ENCODE assay signal across 2 cellular contexts in the genomic region with DNA sequence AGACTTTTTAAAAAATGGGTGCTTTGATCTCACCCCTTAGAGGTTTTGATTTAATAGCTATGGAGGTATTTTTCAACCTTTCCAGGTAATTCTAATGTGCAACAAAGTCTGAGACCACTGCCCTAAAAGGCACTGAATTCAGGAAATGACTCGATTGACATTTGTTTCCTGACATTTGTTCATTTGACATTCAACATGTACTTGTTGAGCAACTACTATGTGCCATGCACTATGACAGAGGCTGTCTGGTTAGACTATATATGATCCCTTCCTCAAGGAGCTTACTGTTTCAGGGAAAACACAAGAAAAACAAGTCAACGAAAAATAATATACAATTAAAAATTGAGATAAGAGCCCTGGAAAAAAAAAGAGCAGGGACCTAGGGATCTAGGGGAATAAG.
TF ChIP-seq lines count a peak whose summit lies in the region.

No MANE protein-coding gene starts in this region.

TF ChIP-seq in HEK293, 187 proteins besides CTCF, POLR2A, EP300 and RAD21:
- TF ChIP-seq SCRT1 (tag by site-specific recombination; IDR thresholded peaks at IDR 0.05; ENCODE audit: borderline replicate concordance), result 0 out of 2 replicates have a peak, but pooled peaks have one; percentile 41
- TF ChIP-seq SCRT2 (tag by site-specific recombination; IDR thresholded peaks at IDR 0.05), result peak; percentile 86
- TF ChIP-seq ZNF664 (tag by site-specific recombination; IDR thresholded peaks at IDR 0.05), result peak; percentile 70; the same call in 1 of the 2 replicates
- TF ChIP-seq ZNF48 (tag by site-specific recombination; IDR thresholded peaks at IDR 0.05), result no peak

TF ChIP-seq in endothelial cell of umbilical vein, 7 proteins besides CTCF, POLR2A, EP300 and RAD21:
- TF ChIP-seq, protein P1, sequence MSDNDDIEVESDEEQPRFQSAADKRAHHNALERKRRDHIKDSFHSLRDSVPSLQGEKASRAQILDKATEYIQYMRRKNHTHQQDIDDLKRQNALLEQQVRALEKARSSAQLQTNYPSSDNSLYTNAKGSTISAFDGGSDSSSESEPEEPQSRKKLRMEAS (IDR thresholded peaks at IDR 0.05; ENCODE audit: insufficient read depth, insufficient read length), result no peak
- TF ChIP-seq JUN (IDR thresholded peaks at IDR 0.05; ENCODE audit: borderline replicate concordance, insufficient read depth, insufficient read length, low read depth), result no peak
- TF ChIP-seq MYC (IDR thresholded peaks at IDR 0.05; ENCODE audit: low read depth, low read length), result no peak
- TF ChIP-seq GATA2 (IDR thresholded peaks at IDR 0.05; ENCODE audit: insufficient read depth, insufficient read length, low read depth, low read length), result no peak
- TF ChIP-seq POLR2AphosphoS5 (IDR thresholded peaks at IDR 0.05; ENCODE audit: insufficient read depth, low read depth, low read length), result no peak
- TF ChIP-seq EZH2 (IDR thresholded peaks at IDR 0.05; ENCODE audit: borderline replicate concordance, low read depth, low read length, severe bottlenecking), result no peak
